ENCODE assay signal across 1 cellular context in the genomic region with DNA sequence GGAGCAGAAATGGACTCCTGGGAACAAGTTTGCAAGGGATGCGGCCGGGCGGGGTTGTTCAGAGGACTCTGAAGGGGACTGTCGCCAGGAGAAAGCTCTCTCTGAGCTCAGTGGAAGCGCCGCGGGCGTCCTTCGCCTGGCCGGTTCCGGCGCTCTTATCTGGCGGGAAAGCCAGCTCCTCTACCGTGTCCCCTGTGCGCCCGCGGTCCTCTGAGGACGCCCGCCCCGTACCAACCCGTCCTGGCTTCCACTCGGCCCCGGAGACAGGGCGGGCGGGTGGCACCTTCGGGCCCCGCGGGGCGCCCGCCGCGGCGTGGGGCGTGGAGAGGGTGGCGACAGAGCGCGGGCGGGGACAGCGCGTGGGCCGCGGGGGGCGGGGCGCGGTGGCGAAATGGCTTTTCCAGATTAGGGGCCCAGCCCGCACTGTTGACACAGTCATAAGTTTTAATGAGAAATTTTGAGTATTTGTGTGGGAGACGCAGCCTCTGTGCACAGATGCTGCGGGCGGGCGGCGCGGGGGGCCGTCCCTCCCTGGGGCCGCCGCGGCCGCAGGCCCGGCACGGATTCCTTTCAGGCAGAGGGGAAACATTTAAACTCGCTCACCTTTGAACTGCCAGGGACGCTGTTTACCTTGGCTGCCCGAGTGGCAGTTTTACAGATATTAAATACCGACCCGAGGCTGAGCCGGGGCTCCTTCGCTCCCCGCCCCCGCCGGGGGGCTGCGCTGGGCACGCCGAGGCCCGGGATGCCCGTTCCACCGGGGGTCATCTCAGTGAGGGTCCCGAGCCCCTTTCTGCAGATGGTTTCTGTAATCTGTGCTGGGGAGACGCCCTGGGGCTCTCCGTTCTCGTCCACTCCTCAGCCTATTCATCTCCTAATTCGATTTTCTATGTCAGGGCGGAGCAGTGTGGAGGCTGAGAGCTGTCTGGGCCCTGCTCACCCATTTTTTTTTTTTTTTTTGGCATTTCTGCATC.
A peak's percentile ranks its signal among the peaks of the same experiment; 100 is the strongest.
TF ChIP-seq lines count a peak whose summit lies in the region.

No MANE protein-coding gene starts in this region.

TF ChIP-seq in HEK293, 187 proteins besides CTCF, POLR2A, EP300 and RAD21 (continued from another document and continues in another):
- TF ChIP-seq, protein P1, sequence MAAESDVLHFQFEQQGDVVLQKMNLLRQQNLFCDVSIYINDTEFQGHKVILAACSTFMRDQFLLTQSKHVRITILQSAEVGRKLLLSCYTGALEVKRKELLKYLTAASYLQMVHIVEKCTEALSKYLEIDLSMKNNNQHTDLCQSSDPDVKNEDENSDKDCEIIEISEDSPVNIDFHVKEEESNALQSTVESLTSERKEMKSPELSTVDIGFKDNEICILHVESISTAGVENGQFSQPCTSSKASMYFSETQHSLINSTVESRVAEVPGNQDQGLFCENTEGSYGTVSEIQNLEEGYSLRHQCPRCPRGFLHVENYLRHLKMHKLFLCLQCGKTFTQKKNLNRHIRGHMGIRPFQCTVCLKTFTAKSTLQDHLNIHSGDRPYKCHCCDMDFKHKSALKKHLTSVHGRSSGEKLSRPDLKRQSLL (tag by site-specific recombination; IDR thresholded peaks at IDR 0.05), result no peak
- TF ChIP-seq ZNF311 (tag by site-specific recombination; IDR thresholded peaks at IDR 0.05; ENCODE audit: borderline replicate concordance), result no peak
- TF ChIP-seq, protein P2, sequence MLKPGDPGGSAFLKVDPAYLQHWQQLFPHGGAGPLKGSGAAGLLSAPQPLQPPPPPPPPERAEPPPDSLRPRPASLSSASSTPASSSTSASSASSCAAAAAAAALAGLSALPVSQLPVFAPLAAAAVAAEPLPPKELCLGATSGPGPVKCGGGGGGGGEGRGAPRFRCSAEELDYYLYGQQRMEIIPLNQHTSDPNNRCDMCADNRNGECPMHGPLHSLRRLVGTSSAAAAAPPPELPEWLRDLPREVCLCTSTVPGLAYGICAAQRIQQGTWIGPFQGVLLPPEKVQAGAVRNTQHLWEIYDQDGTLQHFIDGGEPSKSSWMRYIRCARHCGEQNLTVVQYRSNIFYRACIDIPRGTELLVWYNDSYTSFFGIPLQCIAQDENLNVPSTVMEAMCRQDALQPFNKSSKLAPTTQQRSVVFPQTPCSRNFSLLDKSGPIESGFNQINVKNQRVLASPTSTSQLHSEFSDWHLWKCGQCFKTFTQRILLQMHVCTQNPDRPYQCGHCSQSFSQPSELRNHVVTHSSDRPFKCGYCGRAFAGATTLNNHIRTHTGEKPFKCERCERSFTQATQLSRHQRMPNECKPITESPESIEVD (tag by site-specific recombination; IDR thresholded peaks at IDR 0.05), result peak; percentile 95
- TF ChIP-seq ZNF785 (tag by site-specific recombination; IDR thresholded peaks at IDR 0.05), result no peak
- TF ChIP-seq ZNF211 (tag by site-specific recombination; IDR thresholded peaks at IDR 0.05; ENCODE audit: low read depth), result no peak
- TF ChIP-seq, protein P3, sequence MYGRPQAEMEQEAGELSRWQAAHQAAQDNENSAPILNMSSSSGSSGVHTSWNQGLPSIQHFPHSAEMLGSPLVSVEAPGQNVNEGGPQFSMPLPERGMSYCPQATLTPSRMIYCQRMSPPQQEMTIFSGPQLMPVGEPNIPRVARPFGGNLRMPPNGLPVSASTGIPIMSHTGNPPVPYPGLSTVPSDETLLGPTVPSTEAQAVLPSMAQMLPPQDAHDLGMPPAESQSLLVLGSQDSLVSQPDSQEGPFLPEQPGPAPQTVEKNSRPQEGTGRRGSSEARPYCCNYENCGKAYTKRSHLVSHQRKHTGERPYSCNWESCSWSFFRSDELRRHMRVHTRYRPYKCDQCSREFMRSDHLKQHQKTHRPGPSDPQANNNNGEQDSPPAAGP (tag by site-specific recombination; IDR thresholded peaks at IDR 0.05), result peak; percentile 95; the same call in 1 of the 2 replicates
- no peak for TF ChIP-seq YY2 (tag by site-specific recombination; IDR thresholded peaks at IDR 0.05)
- TF ChIP-seq ZNF155 (tag by site-specific recombination; IDR thresholded peaks at IDR 0.05), result no peak
- no peak for TF ChIP-seq ZNF16 (tag by site-specific recombination; IDR thresholded peaks at IDR 0.05; ENCODE audit: low read depth)
- no peak for TF ChIP-seq ZNF768 (tag by site-specific recombination; IDR thresholded peaks at IDR 0.05)
- no peak for TF ChIP-seq ZNF121 (tag by site-specific recombination; IDR thresholded peaks at IDR 0.05)
- peak; percentile 91 for TF ChIP-seq SP7 (tag by site-specific recombination; IDR thresholded peaks at IDR 0.05)
- no peak for TF ChIP-seq ZNF585B (tag by site-specific recombination; IDR thresholded peaks at IDR 0.05)
- no peak for TF ChIP-seq ZNF350 (tag by site-specific recombination; IDR thresholded peaks at IDR 0.05)
- no peak for TF ChIP-seq ZNF354C (tag by site-specific recombination; IDR thresholded peaks at IDR 0.05; ENCODE audit: borderline replicate concordance, low read depth)
- TF ChIP-seq ZNF629 (tag by site-specific recombination; IDR thresholded peaks at IDR 0.05), result no peak
- no peak for TF ChIP-seq ZNF175 (tag by site-specific recombination; IDR thresholded peaks at IDR 0.05)
- peak; percentile 71; the same call in 1 of the 2 replicates for TF ChIP-seq ZBTB20 (tag by site-specific recombination; IDR thresholded peaks at IDR 0.05)
- TF ChIP-seq, protein P4, sequence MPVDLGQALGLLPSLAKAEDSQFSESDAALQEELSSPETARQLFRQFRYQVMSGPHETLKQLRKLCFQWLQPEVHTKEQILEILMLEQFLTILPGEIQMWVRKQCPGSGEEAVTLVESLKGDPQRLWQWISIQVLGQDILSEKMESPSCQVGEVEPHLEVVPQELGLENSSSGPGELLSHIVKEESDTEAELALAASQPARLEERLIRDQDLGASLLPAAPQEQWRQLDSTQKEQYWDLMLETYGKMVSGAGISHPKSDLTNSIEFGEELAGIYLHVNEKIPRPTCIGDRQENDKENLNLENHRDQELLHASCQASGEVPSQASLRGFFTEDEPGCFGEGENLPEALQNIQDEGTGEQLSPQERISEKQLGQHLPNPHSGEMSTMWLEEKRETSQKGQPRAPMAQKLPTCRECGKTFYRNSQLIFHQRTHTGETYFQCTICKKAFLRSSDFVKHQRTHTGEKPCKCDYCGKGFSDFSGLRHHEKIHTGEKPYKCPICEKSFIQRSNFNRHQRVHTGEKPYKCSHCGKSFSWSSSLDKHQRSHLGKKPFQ (tag by site-specific recombination; IDR thresholded peaks at IDR 0.05), result peak; percentile 13; the same call in 1 of the 2 replicates
- TF ChIP-seq ZNF416 (tag by site-specific recombination; IDR thresholded peaks at IDR 0.05), result no peak
- TF ChIP-seq ZNF747 (tag by site-specific recombination; IDR thresholded peaks at IDR 0.05), result no peak
- TF ChIP-seq ZNF514 (tag by site-specific recombination; IDR thresholded peaks at IDR 0.05), result no peak
- no peak for TF ChIP-seq ZNF157 (tag by site-specific recombination; IDR thresholded peaks at IDR 0.05)
- peak; percentile 85 for TF ChIP-seq WT1 (tag by site-specific recombination; IDR thresholded peaks at IDR 0.05)
- no peak for TF ChIP-seq ZNF549 (tag by site-specific recombination; IDR thresholded peaks at IDR 0.05)
- no peak for TF ChIP-seq ZNF521 (tag by site-specific recombination; IDR thresholded peaks at IDR 0.05)
- peak; percentile 40; the same call in 1 of the 2 replicates for TF ChIP-seq ZNF394 (tag by site-specific recombination; IDR thresholded peaks at IDR 0.05; ENCODE audit: borderline replicate concordance)
- no peak for TF ChIP-seq RBAK (tag by site-specific recombination; IDR thresholded peaks at IDR 0.05)
- TF ChIP-seq, protein P5, sequence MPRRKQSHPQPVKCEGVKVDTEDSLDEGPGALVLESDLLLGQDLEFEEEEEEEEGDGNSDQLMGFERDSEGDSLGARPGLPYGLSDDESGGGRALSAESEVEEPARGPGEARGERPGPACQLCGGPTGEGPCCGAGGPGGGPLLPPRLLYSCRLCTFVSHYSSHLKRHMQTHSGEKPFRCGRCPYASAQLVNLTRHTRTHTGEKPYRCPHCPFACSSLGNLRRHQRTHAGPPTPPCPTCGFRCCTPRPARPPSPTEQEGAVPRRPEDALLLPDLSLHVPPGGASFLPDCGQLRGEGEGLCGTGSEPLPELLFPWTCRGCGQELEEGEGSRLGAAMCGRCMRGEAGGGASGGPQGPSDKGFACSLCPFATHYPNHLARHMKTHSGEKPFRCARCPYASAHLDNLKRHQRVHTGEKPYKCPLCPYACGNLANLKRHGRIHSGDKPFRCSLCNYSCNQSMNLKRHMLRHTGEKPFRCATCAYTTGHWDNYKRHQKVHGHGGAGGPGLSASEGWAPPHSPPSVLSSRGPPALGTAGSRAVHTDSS (tag by site-specific recombination; IDR thresholded peaks at IDR 0.05), result no peak
- TF ChIP-seq ZNF23 (tag by site-specific recombination; IDR thresholded peaks at IDR 0.05; ENCODE audit: borderline replicate concordance), result no peak
- TF ChIP-seq ZNF146 (tag by site-specific recombination; IDR thresholded peaks at IDR 0.05), result 0 out of 2 replicates have a peak, but pooled peaks have one; percentile 9
- TF ChIP-seq ZNF548 (tag by site-specific recombination; IDR thresholded peaks at IDR 0.05), result no peak
- TF ChIP-seq, protein P6, sequence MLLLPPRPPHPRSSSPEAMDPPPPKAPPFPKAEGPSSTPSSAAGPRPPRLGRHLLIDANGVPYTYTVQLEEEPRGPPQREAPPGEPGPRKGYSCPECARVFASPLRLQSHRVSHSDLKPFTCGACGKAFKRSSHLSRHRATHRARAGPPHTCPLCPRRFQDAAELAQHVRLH (tag by site-specific recombination; IDR thresholded peaks at IDR 0.05), result no peak
- peak; percentile 44; the same call in 1 of the 2 replicates for TF ChIP-seq GLI2 (tag by site-specific recombination; IDR thresholded peaks at IDR 0.05; ENCODE audit: borderline replicate concordance, low read depth)
- TF ChIP-seq, protein P7, sequence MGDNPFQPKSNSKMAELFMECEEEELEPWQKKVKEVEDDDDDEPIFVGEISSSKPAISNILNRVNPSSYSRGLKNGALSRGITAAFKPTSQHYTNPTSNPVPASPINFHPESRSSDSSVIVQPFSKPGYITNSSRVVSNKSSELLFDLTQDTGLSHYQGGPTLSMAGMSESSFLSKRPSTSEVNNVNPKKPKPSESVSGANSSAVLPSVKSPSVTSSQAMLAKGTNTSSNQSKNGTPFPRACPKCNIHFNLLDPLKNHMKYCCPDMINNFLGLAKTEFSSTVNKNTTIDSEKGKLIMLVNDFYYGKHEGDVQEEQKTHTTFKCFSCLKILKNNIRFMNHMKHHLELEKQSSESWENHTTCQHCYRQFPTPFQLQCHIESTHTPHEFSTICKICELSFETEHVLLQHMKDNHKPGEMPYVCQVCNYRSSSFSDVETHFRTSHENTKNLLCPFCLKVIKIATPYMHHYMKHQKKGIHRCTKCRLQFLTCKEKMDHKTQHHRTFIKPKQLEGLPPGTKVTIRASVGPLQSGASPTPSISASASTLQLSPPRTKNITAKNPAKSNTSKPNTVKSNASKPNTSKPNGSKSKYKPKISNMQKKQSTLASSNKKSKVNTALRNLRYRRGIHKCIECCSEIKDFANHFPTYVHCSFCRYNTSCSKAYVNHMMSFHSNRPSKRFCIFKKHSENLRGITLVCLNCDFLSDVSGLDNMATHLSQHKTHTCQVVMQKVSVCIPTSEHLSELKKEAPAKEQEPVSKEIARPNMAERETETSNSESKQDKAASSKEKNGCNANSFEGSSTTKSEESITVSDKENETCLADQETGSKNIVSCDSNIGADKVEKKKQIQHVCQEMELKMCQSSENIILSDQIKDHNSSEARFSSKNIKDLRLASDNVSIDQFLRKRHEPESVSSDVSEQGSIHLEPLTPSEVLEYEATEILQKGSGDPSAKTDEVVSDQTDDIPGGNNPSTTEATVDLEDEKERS (tag by site-specific recombination; IDR thresholded peaks at IDR 0.05), result no peak
- peak; percentile 53; the same call in 1 of the 2 replicates for TF ChIP-seq ZNF600 (tag by site-specific recombination; IDR thresholded peaks at IDR 0.05)
- peak; percentile 89 for TF ChIP-seq ZBTB17 (tag by site-specific recombination; IDR thresholded peaks at IDR 0.05)
- TF ChIP-seq GLIS2 (tag by site-specific recombination; IDR thresholded peaks at IDR 0.05), result peak; percentile 60
- TF ChIP-seq, protein P8, sequence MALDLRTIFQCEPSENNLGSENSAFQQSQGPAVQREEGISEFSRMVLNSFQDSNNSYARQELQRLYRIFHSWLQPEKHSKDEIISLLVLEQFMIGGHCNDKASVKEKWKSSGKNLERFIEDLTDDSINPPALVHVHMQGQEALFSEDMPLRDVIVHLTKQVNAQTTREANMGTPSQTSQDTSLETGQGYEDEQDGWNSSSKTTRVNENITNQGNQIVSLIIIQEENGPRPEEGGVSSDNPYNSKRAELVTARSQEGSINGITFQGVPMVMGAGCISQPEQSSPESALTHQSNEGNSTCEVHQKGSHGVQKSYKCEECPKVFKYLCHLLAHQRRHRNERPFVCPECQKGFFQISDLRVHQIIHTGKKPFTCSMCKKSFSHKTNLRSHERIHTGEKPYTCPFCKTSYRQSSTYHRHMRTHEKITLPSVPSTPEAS (tag by site-specific recombination; IDR thresholded peaks at IDR 0.05), result no peak
- peak; percentile 88 for TF ChIP-seq IKZF3 (tag by site-specific recombination; IDR thresholded peaks at IDR 0.05)
- no peak for TF ChIP-seq ZNF274 (IDR thresholded peaks at IDR 0.05; ENCODE audit: low read length)
- TF ChIP-seq ZNF274 (tag by site-specific recombination; IDR thresholded peaks at IDR 0.05; ENCODE audit: borderline replicate concordance), result no peak
- TF ChIP-seq, protein P9, sequence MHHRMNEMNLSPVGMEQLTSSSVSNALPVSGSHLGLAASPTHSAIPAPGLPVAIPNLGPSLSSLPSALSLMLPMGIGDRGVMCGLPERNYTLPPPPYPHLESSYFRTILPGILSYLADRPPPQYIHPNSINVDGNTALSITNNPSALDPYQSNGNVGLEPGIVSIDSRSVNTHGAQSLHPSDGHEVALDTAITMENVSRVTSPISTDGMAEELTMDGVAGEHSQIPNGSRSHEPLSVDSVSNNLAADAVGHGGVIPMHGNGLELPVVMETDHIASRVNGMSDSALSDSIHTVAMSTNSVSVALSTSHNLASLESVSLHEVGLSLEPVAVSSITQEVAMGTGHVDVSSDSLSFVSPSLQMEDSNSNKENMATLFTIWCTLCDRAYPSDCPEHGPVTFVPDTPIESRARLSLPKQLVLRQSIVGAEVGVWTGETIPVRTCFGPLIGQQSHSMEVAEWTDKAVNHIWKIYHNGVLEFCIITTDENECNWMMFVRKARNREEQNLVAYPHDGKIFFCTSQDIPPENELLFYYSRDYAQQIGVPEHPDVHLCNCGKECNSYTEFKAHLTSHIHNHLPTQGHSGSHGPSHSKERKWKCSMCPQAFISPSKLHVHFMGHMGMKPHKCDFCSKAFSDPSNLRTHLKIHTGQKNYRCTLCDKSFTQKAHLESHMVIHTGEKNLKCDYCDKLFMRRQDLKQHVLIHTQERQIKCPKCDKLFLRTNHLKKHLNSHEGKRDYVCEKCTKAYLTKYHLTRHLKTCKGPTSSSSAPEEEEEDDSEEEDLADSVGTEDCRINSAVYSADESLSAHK (tag by site-specific recombination; IDR thresholded peaks at IDR 0.05), result peak; percentile 88
- no peak for TF ChIP-seq ZNF701 (tag by site-specific recombination; IDR thresholded peaks at IDR 0.05)
- TF ChIP-seq SP3 (tag by site-specific recombination; IDR thresholded peaks at IDR 0.05), result peak; percentile 41; the same call in 1 of the 2 replicates
- peak; percentile 43; the same call in 1 of the 2 replicates for TF ChIP-seq KLF16 (tag by site-specific recombination; IDR thresholded peaks at IDR 0.05)
- TF ChIP-seq ZNF677 (tag by site-specific recombination; IDR thresholded peaks at IDR 0.05), result no peak; the same call in 1 of the 2 replicates
